Comparison of ENCODE assay signal across 2 cellular contexts in the genomic region with DNA sequence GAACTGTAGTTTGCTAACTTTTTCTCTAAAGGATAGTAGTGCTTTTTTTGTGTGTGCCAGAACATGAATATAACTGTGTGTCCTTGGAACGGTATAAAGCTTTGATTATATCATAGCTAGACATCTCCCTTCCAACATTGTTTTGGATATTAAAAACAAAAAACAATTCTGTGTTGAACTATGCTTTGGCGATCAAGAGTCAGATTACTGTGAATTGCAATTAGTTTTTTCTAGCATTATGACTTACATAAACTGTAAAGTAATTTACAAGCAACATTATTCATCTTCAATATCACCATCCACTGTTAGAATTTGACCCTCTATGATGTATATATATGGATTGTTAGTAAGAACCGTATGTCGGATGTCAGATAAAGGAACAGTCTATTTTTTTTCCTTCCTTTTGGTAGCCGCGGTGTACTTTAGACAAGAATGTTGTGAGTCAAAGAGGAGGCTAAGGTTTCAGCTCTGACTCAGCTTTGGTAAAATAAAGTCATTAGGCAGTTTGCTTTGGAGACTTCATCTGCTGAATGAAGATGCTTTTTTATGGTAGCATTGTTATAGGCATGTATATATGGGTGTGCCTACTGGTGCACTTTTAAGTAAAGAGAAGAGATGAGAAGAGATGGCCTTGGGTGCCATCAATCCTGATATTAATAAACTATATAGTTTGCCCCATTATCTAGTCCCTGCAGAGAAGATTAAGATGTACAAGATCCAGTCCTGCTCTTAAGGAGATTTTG.
TF ChIP-seq lines count a peak whose summit lies in the region.

No MANE protein-coding gene starts in this region.

TF ChIP-seq in A549, 52 proteins besides CTCF, POLR2A, EP300 and RAD21 (continued from another document and continues in another):
- TF ChIP-seq HES2 (IDR thresholded peaks at IDR 0.05) (no peak), CHD2 (IDR thresholded peaks at IDR 0.05; ENCODE audit: low read length, partially characterized antibody) (no peak), FOSB (CRISPR knock-in tag; IDR thresholded peaks at IDR 0.05) (no peak), RFX5 (IDR thresholded peaks at IDR 0.05) (no peak), JUNB (IDR thresholded peaks at IDR 0.05) (peak; percentile 79), NPAS2 (CRISPR knock-in tag; IDR thresholded peaks at IDR 0.05; ENCODE audit: borderline replicate concordance) (no peak), NFE2L2 (conservative IDR thresholded peaks at IDR 0.05; ENCODE audit: low read length) (no peak), JUN (IDR thresholded peaks at IDR 0.05) (peak in 1 of 2 experiments; percentile 16; a peak in 1 of 5 replicates), FOSL2 (IDR thresholded peaks at IDR 0.05) (peak; percentile 74), FOSL2 (CRISPR knock-in tag; IDR thresholded peaks at IDR 0.05) (peak; percentile 86), FOXS1 (CRISPR knock-in tag; IDR thresholded peaks at IDR 0.05) (no peak), TP53 (CRISPR knock-in tag; IDR thresholded peaks at IDR 0.05) (no peak), CBX8 (IDR thresholded peaks at IDR 0.05) (no peak), SREBF2 (IDR thresholded peaks at IDR 0.05) (no peak), BHLHE40 (IDR thresholded peaks at IDR 0.05; ENCODE audit: low read depth, low read length) (no peak), MYC (IDR thresholded peaks at IDR 0.05; ENCODE audit: borderline replicate concordance, low read length) (no peak), RNF2 (IDR thresholded peaks at IDR 0.05; ENCODE audit: borderline replicate concordance, low read depth) (no peak), MAFK (IDR thresholded peaks at IDR 0.05; ENCODE audit: partially characterized antibody) (no peak), SMC3 (IDR thresholded peaks at IDR 0.05) (0 out of 3 replicates have a peak, but pooled peaks have one; percentile 10), HDAC2 (IDR thresholded peaks at IDR 0.05) (no peak), ZNF302 (CRISPR knock-in tag; IDR thresholded peaks at IDR 0.05) (no peak), BCL3 (IDR thresholded peaks at IDR 0.05) (no peak), KDM5A (IDR thresholded peaks at IDR 0.05) (no peak), HEYL (CRISPR knock-in tag; IDR thresholded peaks at IDR 0.05) (no peak), NR3C1 (IDR thresholded peaks at IDR 0.05) (no peak)
- TF ChIP-seq, protein P1, sequence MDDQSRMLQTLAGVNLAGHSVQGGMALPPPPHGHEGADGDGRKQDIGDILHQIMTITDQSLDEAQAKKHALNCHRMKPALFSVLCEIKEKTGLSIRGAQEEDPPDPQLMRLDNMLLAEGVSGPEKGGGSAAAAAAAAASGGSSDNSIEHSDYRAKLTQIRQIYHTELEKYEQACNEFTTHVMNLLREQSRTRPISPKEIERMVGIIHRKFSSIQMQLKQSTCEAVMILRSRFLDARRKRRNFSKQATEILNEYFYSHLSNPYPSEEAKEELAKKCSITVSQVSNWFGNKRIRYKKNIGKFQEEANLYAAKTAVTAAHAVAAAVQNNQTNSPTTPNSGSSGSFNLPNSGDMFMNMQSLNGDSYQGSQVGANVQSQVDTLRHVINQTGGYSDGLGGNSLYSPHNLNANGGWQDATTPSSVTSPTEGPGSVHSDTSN (IDR thresholded peaks at IDR 0.05), result no peak
- TF ChIP-seq, protein P2, sequence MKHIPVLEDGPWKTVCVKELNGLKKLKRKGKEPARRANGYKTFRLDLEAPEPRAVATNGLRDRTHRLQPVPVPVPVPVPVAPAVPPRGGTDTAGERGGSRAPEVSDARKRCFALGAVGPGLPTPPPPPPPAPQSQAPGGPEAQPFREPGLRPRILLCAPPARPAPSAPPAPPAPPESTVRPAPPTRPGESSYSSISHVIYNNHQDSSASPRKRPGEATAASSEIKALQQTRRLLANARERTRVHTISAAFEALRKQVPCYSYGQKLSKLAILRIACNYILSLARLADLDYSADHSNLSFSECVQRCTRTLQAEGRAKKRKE (CRISPR knock-in tag; IDR thresholded peaks at IDR 0.05; ENCODE audit: low read depth), result no peak
- TF ChIP-seq, protein P3, sequence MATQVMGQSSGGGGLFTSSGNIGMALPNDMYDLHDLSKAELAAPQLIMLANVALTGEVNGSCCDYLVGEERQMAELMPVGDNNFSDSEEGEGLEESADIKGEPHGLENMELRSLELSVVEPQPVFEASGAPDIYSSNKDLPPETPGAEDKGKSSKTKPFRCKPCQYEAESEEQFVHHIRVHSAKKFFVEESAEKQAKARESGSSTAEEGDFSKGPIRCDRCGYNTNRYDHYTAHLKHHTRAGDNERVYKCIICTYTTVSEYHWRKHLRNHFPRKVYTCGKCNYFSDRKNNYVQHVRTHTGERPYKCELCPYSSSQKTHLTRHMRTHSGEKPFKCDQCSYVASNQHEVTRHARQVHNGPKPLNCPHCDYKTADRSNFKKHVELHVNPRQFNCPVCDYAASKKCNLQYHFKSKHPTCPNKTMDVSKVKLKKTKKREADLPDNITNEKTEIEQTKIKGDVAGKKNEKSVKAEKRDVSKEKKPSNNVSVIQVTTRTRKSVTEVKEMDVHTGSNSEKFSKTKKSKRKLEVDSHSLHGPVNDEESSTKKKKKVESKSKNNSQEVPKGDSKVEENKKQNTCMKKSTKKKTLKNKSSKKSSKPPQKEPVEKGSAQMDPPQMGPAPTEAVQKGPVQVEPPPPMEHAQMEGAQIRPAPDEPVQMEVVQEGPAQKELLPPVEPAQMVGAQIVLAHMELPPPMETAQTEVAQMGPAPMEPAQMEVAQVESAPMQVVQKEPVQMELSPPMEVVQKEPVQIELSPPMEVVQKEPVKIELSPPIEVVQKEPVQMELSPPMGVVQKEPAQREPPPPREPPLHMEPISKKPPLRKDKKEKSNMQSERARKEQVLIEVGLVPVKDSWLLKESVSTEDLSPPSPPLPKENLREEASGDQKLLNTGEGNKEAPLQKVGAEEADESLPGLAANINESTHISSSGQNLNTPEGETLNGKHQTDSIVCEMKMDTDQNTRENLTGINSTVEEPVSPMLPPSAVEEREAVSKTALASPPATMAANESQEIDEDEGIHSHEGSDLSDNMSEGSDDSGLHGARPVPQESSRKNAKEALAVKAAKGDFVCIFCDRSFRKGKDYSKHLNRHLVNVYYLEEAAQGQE (IDR thresholded peaks at IDR 0.05), result no peak

TF ChIP-seq in K562, 482 proteins besides CTCF, POLR2A, EP300 and RAD21 (continued from another document and continues in another):
- TF ChIP-seq TEAD4 (IDR thresholded peaks at IDR 0.05; ENCODE audit: low read length), result peak; percentile 84
- no peak for TF ChIP-seq TEAD4 (CRISPR knock-in tag; IDR thresholded peaks at IDR 0.05; ENCODE audit: borderline replicate concordance)
- TF ChIP-seq SMARCB1 (IDR thresholded peaks at IDR 0.05; ENCODE audit: insufficient read length, low read depth), result no peak
- TF ChIP-seq SAP30 (IDR thresholded peaks at IDR 0.05; ENCODE audit: borderline replicate concordance, insufficient read depth, low read depth, low read length, poor library complexity, severe bottlenecking), result no peak
- TF ChIP-seq POLR2AphosphoS2 (IDR thresholded peaks at IDR 0.05; ENCODE audit: low read length), result no peak
- TF ChIP-seq CHD1 (IDR thresholded peaks at IDR 0.05; ENCODE audit: low read length), result no peak
- peak; percentile 80 for TF ChIP-seq CBFA2T3 (IDR thresholded peaks at IDR 0.05)
- TF ChIP-seq MED1 (CRISPR knock-in tag; IDR thresholded peaks at IDR 0.05; ENCODE audit: borderline replicate concordance), result no peak
- TF ChIP-seq NONO (IDR thresholded peaks at IDR 0.05; ENCODE audit: low read depth in 2 of 2, low read length in 1 of 2), result no peak
- no peak for TF ChIP-seq POLR2G (IDR thresholded peaks at IDR 0.05; ENCODE audit: low read depth, low read length)
- TF ChIP-seq ZNF444 (CRISPR knock-in tag; IDR thresholded peaks at IDR 0.05), result no peak
- no peak for TF ChIP-seq EWSR1 (IDR thresholded peaks at IDR 0.05; ENCODE audit: borderline replicate concordance, low read depth, partially characterized antibody)
- TF ChIP-seq YY1 (IDR thresholded peaks at IDR 0.05; ENCODE audit: borderline replicate concordance in 1 of 3, control insufficient read depth in 1 of 3, extremely low read depth in 1 of 3, insufficient read depth in 3 of 3, insufficient read length in 1 of 3, insufficient replicate concordance in 2 of 3, low read depth in 1 of 3, low read length in 2 of 3), result no peak
- no peak for TF ChIP-seq MTA1 (IDR thresholded peaks at IDR 0.05; ENCODE audit: borderline replicate concordance)
- TF ChIP-seq FOSL1 (tag; conservative IDR thresholded peaks at IDR 0.05), result peak; percentile 87
- TF ChIP-seq, protein P4, sequence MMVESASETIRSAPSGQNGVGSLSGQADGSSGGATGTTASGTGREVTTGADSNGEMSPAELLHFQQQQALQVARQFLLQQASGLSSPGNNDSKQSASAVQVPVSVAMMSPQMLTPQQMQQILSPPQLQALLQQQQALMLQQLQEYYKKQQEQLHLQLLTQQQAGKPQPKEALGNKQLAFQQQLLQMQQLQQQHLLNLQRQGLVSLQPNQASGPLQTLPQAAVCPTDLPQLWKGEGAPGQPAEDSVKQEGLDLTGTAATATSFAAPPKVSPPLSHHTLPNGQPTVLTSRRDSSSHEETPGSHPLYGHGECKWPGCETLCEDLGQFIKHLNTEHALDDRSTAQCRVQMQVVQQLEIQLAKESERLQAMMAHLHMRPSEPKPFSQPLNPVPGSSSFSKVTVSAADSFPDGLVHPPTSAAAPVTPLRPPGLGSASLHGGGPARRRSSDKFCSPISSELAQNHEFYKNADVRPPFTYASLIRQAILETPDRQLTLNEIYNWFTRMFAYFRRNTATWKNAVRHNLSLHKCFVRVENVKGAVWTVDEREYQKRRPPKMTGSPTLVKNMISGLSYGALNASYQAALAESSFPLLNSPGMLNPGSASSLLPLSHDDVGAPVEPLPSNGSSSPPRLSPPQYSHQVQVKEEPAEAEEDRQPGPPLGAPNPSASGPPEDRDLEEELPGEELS (CRISPR knock-in tag; IDR thresholded peaks at IDR 0.05; ENCODE audit: borderline replicate concordance), result no peak
- TF ChIP-seq ZNF41 (CRISPR knock-in tag; conservative IDR thresholded peaks at IDR 0.05), result no peak
- TF ChIP-seq, protein P5, sequence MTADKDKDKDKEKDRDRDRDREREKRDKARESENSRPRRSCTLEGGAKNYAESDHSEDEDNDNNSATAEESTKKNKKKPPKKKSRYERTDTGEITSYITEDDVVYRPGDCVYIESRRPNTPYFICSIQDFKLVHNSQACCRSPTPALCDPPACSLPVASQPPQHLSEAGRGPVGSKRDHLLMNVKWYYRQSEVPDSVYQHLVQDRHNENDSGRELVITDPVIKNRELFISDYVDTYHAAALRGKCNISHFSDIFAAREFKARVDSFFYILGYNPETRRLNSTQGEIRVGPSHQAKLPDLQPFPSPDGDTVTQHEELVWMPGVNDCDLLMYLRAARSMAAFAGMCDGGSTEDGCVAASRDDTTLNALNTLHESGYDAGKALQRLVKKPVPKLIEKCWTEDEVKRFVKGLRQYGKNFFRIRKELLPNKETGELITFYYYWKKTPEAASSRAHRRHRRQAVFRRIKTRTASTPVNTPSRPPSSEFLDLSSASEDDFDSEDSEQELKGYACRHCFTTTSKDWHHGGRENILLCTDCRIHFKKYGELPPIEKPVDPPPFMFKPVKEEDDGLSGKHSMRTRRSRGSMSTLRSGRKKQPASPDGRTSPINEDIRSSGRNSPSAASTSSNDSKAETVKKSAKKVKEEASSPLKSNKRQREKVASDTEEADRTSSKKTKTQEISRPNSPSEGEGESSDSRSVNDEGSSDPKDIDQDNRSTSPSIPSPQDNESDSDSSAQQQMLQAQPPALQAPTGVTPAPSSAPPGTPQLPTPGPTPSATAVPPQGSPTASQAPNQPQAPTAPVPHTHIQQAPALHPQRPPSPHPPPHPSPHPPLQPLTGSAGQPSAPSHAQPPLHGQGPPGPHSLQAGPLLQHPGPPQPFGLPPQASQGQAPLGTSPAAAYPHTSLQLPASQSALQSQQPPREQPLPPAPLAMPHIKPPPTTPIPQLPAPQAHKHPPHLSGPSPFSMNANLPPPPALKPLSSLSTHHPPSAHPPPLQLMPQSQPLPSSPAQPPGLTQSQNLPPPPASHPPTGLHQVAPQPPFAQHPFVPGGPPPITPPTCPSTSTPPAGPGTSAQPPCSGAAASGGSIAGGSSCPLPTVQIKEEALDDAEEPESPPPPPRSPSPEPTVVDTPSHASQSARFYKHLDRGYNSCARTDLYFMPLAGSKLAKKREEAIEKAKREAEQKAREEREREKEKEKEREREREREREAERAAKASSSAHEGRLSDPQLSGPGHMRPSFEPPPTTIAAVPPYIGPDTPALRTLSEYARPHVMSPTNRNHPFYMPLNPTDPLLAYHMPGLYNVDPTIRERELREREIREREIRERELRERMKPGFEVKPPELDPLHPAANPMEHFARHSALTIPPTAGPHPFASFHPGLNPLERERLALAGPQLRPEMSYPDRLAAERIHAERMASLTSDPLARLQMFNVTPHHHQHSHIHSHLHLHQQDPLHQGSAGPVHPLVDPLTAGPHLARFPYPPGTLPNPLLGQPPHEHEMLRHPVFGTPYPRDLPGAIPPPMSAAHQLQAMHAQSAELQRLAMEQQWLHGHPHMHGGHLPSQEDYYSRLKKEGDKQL (CRISPR knock-in tag; IDR thresholded peaks at IDR 0.05; ENCODE audit: borderline replicate concordance), result no peak
- TF ChIP-seq KDM1A (IDR thresholded peaks at IDR 0.05), result peak in 1 of 2 experiments; percentile 41; a peak in 2 of 4 replicates
- no peak for TF ChIP-seq SP1 (CRISPR knock-in tag; IDR thresholded peaks at IDR 0.05)
- TF ChIP-seq ZNF707 (CRISPR knock-in tag; conservative IDR thresholded peaks at IDR 0.05), result no peak
- TF ChIP-seq, protein P6, sequence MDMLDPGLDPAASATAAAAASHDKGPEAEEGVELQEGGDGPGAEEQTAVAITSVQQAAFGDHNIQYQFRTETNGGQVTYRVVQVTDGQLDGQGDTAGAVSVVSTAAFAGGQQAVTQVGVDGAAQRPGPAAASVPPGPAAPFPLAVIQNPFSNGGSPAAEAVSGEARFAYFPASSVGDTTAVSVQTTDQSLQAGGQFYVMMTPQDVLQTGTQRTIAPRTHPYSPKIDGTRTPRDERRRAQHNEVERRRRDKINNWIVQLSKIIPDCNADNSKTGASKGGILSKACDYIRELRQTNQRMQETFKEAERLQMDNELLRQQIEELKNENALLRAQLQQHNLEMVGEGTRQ (CRISPR knock-in tag; IDR thresholded peaks at IDR 0.05), result no peak
- TF ChIP-seq SMAD4 (CRISPR knock-in tag; conservative IDR thresholded peaks at IDR 0.05), result peak; percentile 28; the same call in 1 of the 2 replicates
- TF ChIP-seq ZNF3 (CRISPR knock-in tag; IDR thresholded peaks at IDR 0.05), result no peak
- no peak for TF ChIP-seq SPI1 (IDR thresholded peaks at IDR 0.05; ENCODE audit: borderline replicate concordance, low read depth, low read length)
- no peak for TF ChIP-seq NFATC3 (IDR thresholded peaks at IDR 0.05)
- no peak for TF ChIP-seq ZNF146 (CRISPR knock-in tag; IDR thresholded peaks at IDR 0.05; ENCODE audit: unreplicated experiment)
- no peak for TF ChIP-seq FOXA3 (CRISPR knock-in tag; conservative IDR thresholded peaks at IDR 0.05 in 1 of 2, IDR thresholded peaks at IDR 0.05 in 1 of 2)
- TF ChIP-seq, protein P7, sequence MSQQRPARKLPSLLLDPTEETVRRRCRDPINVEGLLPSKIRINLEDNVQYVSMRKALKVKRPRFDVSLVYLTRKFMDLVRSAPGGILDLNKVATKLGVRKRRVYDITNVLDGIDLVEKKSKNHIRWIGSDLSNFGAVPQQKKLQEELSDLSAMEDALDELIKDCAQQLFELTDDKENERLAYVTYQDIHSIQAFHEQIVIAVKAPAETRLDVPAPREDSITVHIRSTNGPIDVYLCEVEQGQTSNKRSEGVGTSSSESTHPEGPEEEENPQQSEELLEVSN (IDR thresholded peaks at IDR 0.05; ENCODE audit: borderline replicate concordance in 1 of 2, extremely low read depth in 1 of 2, insufficient read depth in 1 of 2, insufficient read length in 1 of 2, low read depth in 1 of 2, low read length in 1 of 2, poor library complexity in 1 of 2, severe bottlenecking in 1 of 2), result no peak
- TF ChIP-seq SMARCE1 (IDR thresholded peaks at IDR 0.05), result peak; percentile 76; the same call in 1 of the 2 replicates
- no peak for TF ChIP-seq SRSF9 (IDR thresholded peaks at IDR 0.05; ENCODE audit: borderline replicate concordance, low read depth, low read length)
